Comparison of ENCODE assay signal across 1 cellular context in genomic region chr12:64222011-64222765, GRCh38.
TF ChIP-seq lines count a peak whose summit lies in the region.

Gene KICS2 (minus strand): TSS chr12:64222296. CDS start chr12:64222237, 59 bp downstream.

TF ChIP-seq in H1, 55 proteins besides CTCF, POLR2A, EP300 and RAD21:
- TF ChIP-seq MAX (IDR thresholded peaks at IDR 0.05) (peak; percentile 99), GTF2F1 (IDR thresholded peaks at IDR 0.05; ENCODE audit: borderline replicate concordance, low read depth, low read length) (no peak), POLR2AphosphoS5 (IDR thresholded peaks at IDR 0.05; ENCODE audit: low read depth, low read length) (peak; percentile 94), FOSL1 (IDR thresholded peaks at IDR 0.05; ENCODE audit: insufficient read depth, low read depth, low read length) (no peak), NANOG (IDR thresholded peaks at IDR 0.05; ENCODE audit: insufficient read depth, low read depth, low read length, poor library complexity, severe bottlenecking) (no peak), SIN3A (conservative IDR thresholded peaks at IDR 0.05 in 1 of 2, IDR thresholded peaks at IDR 0.05 in 1 of 2; ENCODE audit: low read depth in 1 of 2, low read length in 2 of 2) (peak in 1 of 2 experiments; percentile 97; a peak in 3 of 4 replicates), CEBPB (IDR thresholded peaks at IDR 0.05; ENCODE audit: low read depth, low read length) (no peak), PHF8 (conservative IDR thresholded peaks at IDR 0.05; ENCODE audit: low read depth, low read length) (peak; percentile 98), CHD7 (IDR thresholded peaks at IDR 0.05; ENCODE audit: insufficient replicate concordance, low read length) (no peak), CTBP2 (IDR thresholded peaks at IDR 0.05; ENCODE audit: borderline replicate concordance, insufficient read depth, insufficient read length, low read length) (no peak), KDM4A (IDR thresholded peaks at IDR 0.05; ENCODE audit: low read depth, low read length, severe bottlenecking) (peak; percentile 87), E2F6 (IDR thresholded peaks at IDR 0.05) (peak; percentile 69; the same call in 1 of the 2 replicates), ATF2 (IDR thresholded peaks at IDR 0.05; ENCODE audit: low read length) (peak; percentile 97), TCF12 (IDR thresholded peaks at IDR 0.05; ENCODE audit: low read depth, low read length) (peak; percentile 78; the same call in 1 of the 2 replicates), RFX5 (IDR thresholded peaks at IDR 0.05; ENCODE audit: borderline replicate concordance, low read depth, low read length) (no peak), JUN (IDR thresholded peaks at IDR 0.05; ENCODE audit: low read depth, low read length) (peak; percentile 61), HDAC6 (IDR thresholded peaks at IDR 0.05; ENCODE audit: low read depth, low read length) (no peak), ASH2L (IDR thresholded peaks at IDR 0.05; ENCODE audit: low read length) (peak; percentile 67), SAP30 (IDR thresholded peaks at IDR 0.05; ENCODE audit: insufficient read depth, insufficient replicate concordance, low read length) (peak; percentile 84), TAF1 (IDR thresholded peaks at IDR 0.05; ENCODE audit: low read depth, low read length) (peak; percentile 83), ZNF274 (IDR thresholded peaks at IDR 0.05; ENCODE audit: borderline replicate concordance, extremely low read depth, low read length) (no peak), SRF (IDR thresholded peaks at IDR 0.05; ENCODE audit: low read depth, low read length) (no peak), GABPA (IDR thresholded peaks at IDR 0.05; ENCODE audit: borderline replicate concordance, insufficient read depth, low read length) (no peak), TAF7 (optimal IDR thresholded peaks at IDR 0.05; ENCODE audit: borderline replicate concordance, low read depth, low read length) (peak; percentile 53), CBX5 (IDR thresholded peaks at IDR 0.05; ENCODE audit: low read depth, low read length) (no peak), ATF3 (IDR thresholded peaks at IDR 0.05; ENCODE audit: insufficient read depth, low read depth, low read length) (peak; percentile 64; the same call in 1 of the 2 replicates), CBX8 (IDR thresholded peaks at IDR 0.05; ENCODE audit: borderline replicate concordance, low read depth, low read length) (no peak), BACH1 (IDR thresholded peaks at IDR 0.05; ENCODE audit: low read length) (no peak), SIX5 (IDR thresholded peaks at IDR 0.05; ENCODE audit: low read depth, low read length) (no peak), SP2 (IDR thresholded peaks at IDR 0.05; ENCODE audit: low read length) (no peak), TBP (IDR thresholded peaks at IDR 0.05; ENCODE audit: low read depth, low read length) (peak; percentile 45), BRCA1 (IDR thresholded peaks at IDR 0.05; ENCODE audit: low read depth, low read length) (no peak), CREB1 (IDR thresholded peaks at IDR 0.05) (peak; percentile 98), USF2 (IDR thresholded peaks at IDR 0.05; ENCODE audit: low read length) (peak; percentile 60), EGR1 (IDR thresholded peaks at IDR 0.05; ENCODE audit: borderline replicate concordance, low read depth, low read length) (no peak), MAFK (IDR thresholded peaks at IDR 0.05; ENCODE audit: low read depth, low read length) (no peak), CHD2 (IDR thresholded peaks at IDR 0.05; ENCODE audit: low read length) (no peak), RNF2 (IDR thresholded peaks at IDR 0.05; ENCODE audit: borderline replicate concordance, low read depth, low read length, missing control alignments, poor library complexity, severe bottlenecking) (no peak), CHD1 (IDR thresholded peaks at IDR 0.05; ENCODE audit: low read depth, low read length) (no peak), BCL11A (IDR thresholded peaks at IDR 0.05; ENCODE audit: low read depth in 2 of 2, low read length in 2 of 2) (no peak), NRF1 (IDR thresholded peaks at IDR 0.05; ENCODE audit: low read depth, low read length) (peak; percentile 30), KDM5A (IDR thresholded peaks at IDR 0.05; ENCODE audit: low read length) (no peak; the same call in 1 of the 2 replicates), SIRT6 (IDR thresholded peaks at IDR 0.05; ENCODE audit: low read length) (no peak), YY1 (IDR thresholded peaks at IDR 0.05; ENCODE audit: low read depth, low read length) (no peak), RBBP5 (IDR thresholded peaks at IDR 0.05; ENCODE audit: borderline replicate concordance, low read depth, low read length) (no peak; the same call in none of the 2 replicates), EZH2 (IDR thresholded peaks at IDR 0.05; ENCODE audit: low read depth, low read length, severe bottlenecking) (no peak), TEAD4 (IDR thresholded peaks at IDR 0.05; ENCODE audit: low read depth, low read length) (no peak), SP1 (IDR thresholded peaks at IDR 0.05; ENCODE audit: low read depth, low read length) (peak; percentile 34; the same call in 1 of the 2 replicates), SUZ12 (IDR thresholded peaks at IDR 0.05; ENCODE audit: low read length) (no peak), JUND (IDR thresholded peaks at IDR 0.05; ENCODE audit: low read length) (peak; percentile 98), KDM1A (IDR thresholded peaks at IDR 0.05; ENCODE audit: borderline replicate concordance, low read length) (no peak), RXRA (IDR thresholded peaks at IDR 0.05; ENCODE audit: insufficient read depth, low read depth, low read length) (no peak), POU5F1 (IDR thresholded peaks at IDR 0.05; ENCODE audit: low read depth, low read length) (no peak), SP4 (IDR thresholded peaks at IDR 0.05; ENCODE audit: low read length) (no peak), HDAC2 (IDR thresholded peaks at IDR 0.05; ENCODE audit: borderline replicate concordance in 1 of 2, low read depth in 2 of 2, low read length in 2 of 2) (peak in 1 of 2 experiments; percentile 99; a peak in 1 of 4 replicates)
